17 cellular contexts compared by ENCODE assay signal in the genomic region with DNA sequence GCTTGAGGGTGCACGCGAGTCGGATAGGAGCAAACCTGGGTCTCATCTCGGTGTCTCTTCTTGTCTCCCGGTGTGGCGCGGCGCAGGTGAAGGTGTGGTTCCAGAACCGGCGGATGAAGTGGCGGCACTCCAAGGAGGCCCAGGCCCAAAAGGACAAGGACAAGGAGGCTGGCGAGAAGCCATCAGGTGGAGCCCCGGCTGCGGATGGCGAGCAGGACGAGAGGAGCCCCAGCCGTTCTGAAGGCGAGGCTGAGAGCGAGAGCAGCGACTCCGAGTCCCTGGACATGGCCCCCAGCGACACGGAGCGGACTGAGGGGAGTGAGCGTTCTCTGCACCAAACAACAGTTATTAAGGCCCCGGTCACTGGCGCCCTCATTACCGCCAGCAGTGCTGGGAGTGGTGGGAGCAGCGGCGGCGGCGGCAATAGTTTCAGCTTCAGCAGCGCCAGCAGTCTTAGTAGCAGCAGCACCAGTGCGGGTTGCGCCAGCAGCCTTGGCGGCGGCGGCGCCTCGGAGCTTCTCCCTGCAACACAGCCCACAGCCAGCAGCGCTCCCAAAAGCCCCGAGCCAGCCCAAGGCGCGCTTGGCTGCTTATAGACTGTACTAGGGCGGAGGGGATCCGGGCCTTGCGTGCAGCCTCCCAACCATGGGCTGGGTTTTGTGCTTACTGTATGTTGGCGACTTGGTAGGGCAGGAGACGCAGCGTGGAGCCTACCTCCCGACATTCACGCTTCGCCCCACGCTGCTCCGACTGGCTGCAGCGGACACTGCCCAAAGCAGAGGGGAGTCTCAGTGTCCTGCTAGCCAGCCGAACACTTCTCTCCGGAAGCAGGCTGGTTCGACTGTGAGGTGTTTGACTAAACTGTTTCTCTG. TPM values are rescaled to one million over a fixed set of nuclear protein-coding genes. Genes with fewer than 3 reads are reported as not detected.
A peak's percentile ranks its signal among the peaks of the same experiment; 100 is the strongest.
DNase-seq lines count a peak whose midpoint lies in the region; ATAC-seq and TF ChIP-seq lines count a peak whose summit lies in the region.
"Had no signal": no experiment of that assay in that cellular context is flagged by ENCODE, and none has a peak within 500 bp of the region (broad histone marks: within the 10 kb centered on the region; RNA-seq: fewer than 3 reads in every experiment).

No MANE protein-coding gene starts in this region.

- no peak overlapping the region for H3K27ac ChIP-seq in mesodermal cell (ENCODE audit: low read depth, low read length, severe bottlenecking)
- H3K27ac ChIP-seq: 22Rv1, esophagus squamous epithelium, testis had no signal

- DNase-seq in DMS53 (lab: John Stamatoyannopoulos, UW): peak; percentile 74
- no peak for DNase-seq in DMS53 treated with DMSO at 0.1 percent for 48 hours (lab: John Stamatoyannopoulos, UW; ENCODE audit: unreplicated experiment)
- peak; percentile 83 for DNase-seq in glutamatergic neuron
- no peak for DNase-seq in stimulated activated naive B cell treated with anti-CD40 and anti-IgM and Interleukin-4, amounts not matched to agents 10 μg/mL and 1 μg/mL and 100 μg/mL, for 72 hours
- no peak for DNase-seq in activated naive CD4-positive, alpha-beta T cell treated with Interleukin-2 at 50 U/mL for 16 hours
- DNase-seq in OCI-M1 (lab: John Stamatoyannopoulos, UW): no peak
- DNase-seq: activated CD8-positive, alpha-beta memory T cell treated with anti-CD3 and anti-CD28 coated beads for 24 hours; activated naive CD4-positive, alpha-beta T cell; central memory CD4-positive, alpha-beta T cell; esophagus squamous epithelium; MM.1S; natural killer cell; NCI-H2171; testis had no signal

- peak overlapping the region; percentile 84 for H3K4me3 Mint-ChIP-seq in glutamatergic neuron (ENCODE audit: unreplicated experiment)
- H3K4me3 Mint-ChIP-seq in stimulated activated naive B cell treated with anti-CD40 and anti-IgM and Interleukin-4, amounts not matched to agents 10 μg/mL and 1 μg/mL and 100 μg/mL, for 72 hours: no peak overlapping the region
- H3K4me3 Mint-ChIP-seq: natural killer cell had no signal

- peaks cover 60% of the 10 kb centered on the region for H3K27me3 Mint-ChIP-seq in glutamatergic neuron (ENCODE audit: unreplicated experiment)
- peaks cover 35 to 47% of the 10 kb centered on the region in 2 donors for H3K27me3 Mint-ChIP-seq in stimulated activated naive B cell treated with anti-CD40 and anti-IgM and Interleukin-4, amounts not matched to agents 10 μg/mL and 1 μg/mL and 100 μg/mL, for 72 hours

- 13 to 15% methylated on average over 51 to 54 of the region's 59 CpGs for WGBS in mesodermal cell (ENCODE audit: insufficient coverage in 2 of 2), 2 experiments

- no peak for TF ChIP-seq CTCF in glutamatergic neuron (IDR thresholded peaks at IDR 0.05; ENCODE audit: partially characterized antibody, unreplicated experiment)

- no peak for ATAC-seq in stimulated activated naive B cell treated with anti-CD40 and anti-IgM and Interleukin-4, amounts not matched to agents 10 μg/mL and 1 μg/mL and 100 μg/mL, for 72 hours (replicated peaks)
- no peak for ATAC-seq in GM18502 (IDR thresholded peaks at IDR 0.05; ENCODE audit: poor library complexity, unreplicated experiment)
- ATAC-seq: natural killer cell had no signal

- peaks cover 15% of the 10 kb centered on the region for H3K9me3 Mint-ChIP-seq in glutamatergic neuron (ENCODE audit: unreplicated experiment)
- H3K9me3 Mint-ChIP-seq in stimulated activated naive B cell treated with anti-CD40 and anti-IgM and Interleukin-4, amounts not matched to agents 10 μg/mL and 1 μg/mL and 100 μg/mL, for 72 hours: no peaks in the 10 kb centered on the region
- H3K9me3 Mint-ChIP-seq: natural killer cell had no signal

- peaks cover 17% of the 10 kb centered on the region for H3K4me1 ChIP-seq in mesodermal cell (ENCODE audit: control insufficient read depth, insufficient read depth, low read length, poor library complexity, severe bottlenecking)

- no peaks in the 10 kb centered on the region for H3K36me3 Mint-ChIP-seq in glutamatergic neuron (ENCODE audit: unreplicated experiment)
- peaks cover 57 to 62% of the 10 kb centered on the region in 2 donors for H3K36me3 Mint-ChIP-seq in stimulated activated naive B cell treated with anti-CD40 and anti-IgM and Interleukin-4, amounts not matched to agents 10 μg/mL and 1 μg/mL and 100 μg/mL, for 72 hours
- H3K36me3 Mint-ChIP-seq: natural killer cell had no signal

- peaks cover 4% of the 10 kb centered on the region for H3K36me3 ChIP-seq in mesodermal cell (ENCODE audit: control insufficient read depth, insufficient read depth, low read length)

- peak overlapping the region; percentile 22 for H3K4me3 ChIP-seq in mesodermal cell (ENCODE audit: extremely low read depth, insufficient read depth, low read length, poor library complexity, severe bottlenecking)
- H3K4me3 ChIP-seq: testis had no signal

- no peaks in the 10 kb centered on the region for H3K9me3 ChIP-seq in mesodermal cell (ENCODE audit: control insufficient read depth, low read length)
- H3K9me3 ChIP-seq: esophagus squamous epithelium, testis had no signal

- H3K27ac Mint-ChIP-seq in glutamatergic neuron (ENCODE audit: unreplicated experiment): no peak overlapping the region
- H3K27ac Mint-ChIP-seq in stimulated activated naive B cell treated with anti-CD40 and anti-IgM and Interleukin-4, amounts not matched to agents 10 μg/mL and 1 μg/mL and 100 μg/mL, for 72 hours: peak overlapping the region; percentile 48
- H3K27ac Mint-ChIP-seq: natural killer cell had no signal

- peaks cover 30% of the 10 kb centered on the region for H3K4me1 Mint-ChIP-seq in glutamatergic neuron (ENCODE audit: low read depth, unreplicated experiment)
- H3K4me1 Mint-ChIP-seq in stimulated activated naive B cell treated with anti-CD40 and anti-IgM and Interleukin-4, amounts not matched to agents 10 μg/mL and 1 μg/mL and 100 μg/mL, for 72 hours: peaks cover 26 to 60% of the 10 kb centered on the region in 2 donors

RNA-seq across cellular contexts. Expression of a gene that starts 5.1 kb away (rescaled TPM):
- 0.56 TPM for total RNA-seq in glutamatergic neuron (ENCODE audit: unreplicated experiment)
- 9.6 TPM for polyA plus RNA-seq in mesodermal cell (2013, experiment 1 of 2)
- 13.6 TPM for polyA plus RNA-seq in mesodermal cell (2013, experiment 2 of 2)

Comparison
In these comparisons a context has a peak if more than half of its experiments do, and no peak if none do; other contexts are left out.
1. DNase-seq: peak in DMS53 (single experiment) and glutamatergic neuron (single experiment); none in DMS53 treated with DMSO at 0.1 percent for 48 hours (single experiment), stimulated activated naive B cell treated with anti-CD40 and anti-IgM and Interleukin-4, amounts not matched to agents 10 μg/mL and 1 μg/mL and 100 μg/mL, for 72 hours (single experiment), activated naive CD4-positive, alpha-beta T cell treated with Interleukin-2 at 50 U/mL for 16 hours (single experiment) and OCI-M1 (single experiment).